Comparison of ENCODE assay signal across 13 cellular contexts in the genomic region with DNA sequence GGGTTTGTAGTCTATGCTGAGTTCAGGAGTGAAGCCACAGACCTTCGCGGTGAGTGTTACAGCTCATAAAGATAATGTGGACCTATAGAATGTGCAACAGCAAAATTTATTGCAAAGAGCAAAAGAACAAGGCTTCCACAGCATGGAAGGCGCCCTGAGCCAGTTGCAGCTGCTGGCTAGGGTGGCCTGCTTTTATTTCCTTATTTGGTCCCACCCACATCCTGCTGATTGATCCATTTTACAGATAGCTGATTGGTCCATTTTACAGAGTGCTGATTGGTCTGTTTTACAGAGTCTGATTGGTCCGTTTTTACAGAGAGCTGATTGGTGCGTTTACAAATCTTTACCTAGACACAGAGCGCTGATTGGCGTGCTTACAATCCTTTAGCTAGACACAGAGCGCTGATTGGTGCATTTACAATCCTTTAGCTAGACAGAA. TPM values are rescaled to one million over a fixed set of nuclear protein-coding genes. Genes with fewer than 3 reads are reported as not detected.
DNase-seq lines count a peak whose midpoint lies in the region; ATAC-seq and TF ChIP-seq lines count a peak whose summit lies in the region.
"Had no signal": no experiment of that assay in that cellular context is flagged by ENCODE, and none has a peak within 500 bp of the region (broad histone marks: within the 10 kb centered on the region; RNA-seq: fewer than 3 reads in every experiment).

No MANE protein-coding gene starts in this region.

- no peaks in the 10 kb centered on the region for H3K9me3 ChIP-seq in uterus

- no peaks in the 10 kb centered on the region for H3K4me1 ChIP-seq in uterus

- H3K36me3 ChIP-seq in uterus = no peaks in the 10 kb centered on the region

- in situ Hi-C loops in ACHN (cut with HindIII; ENCODE audit: low pct_ligation_motif_present, low pct_unique_long_range_greater_than_20kb, low sequenced_read_pairs) = no loop called here

- no peak overlapping the region for H3K27ac ChIP-seq in uterus

- TF ChIP-seq POLR2A in erythroblast (IDR thresholded peaks at IDR 0.05; ENCODE audit: low read length) (no peak), uterus (IDR thresholded peaks at IDR 0.05) (no peak)

- ATAC-seq in GM19397 (IDR thresholded peaks at IDR 0.05; ENCODE audit: unreplicated experiment) (no peak), HG03342 (IDR thresholded peaks at IDR 0.05; ENCODE audit: unreplicated experiment) (no peak), HG03520 (IDR thresholded peaks at IDR 0.05; ENCODE audit: unreplicated experiment) (no peak)
- ATAC-seq: stimulated activated memory B cell treated with anti-CD40 and anti-IgM and Interleukin-4, amounts not matched to agents 10 μg/mL and 1 μg/mL and 100 μg/mL, for 72 hours had no signal

- intact Hi-C loops in uterus (cut with DNase I; ENCODE audit: low total_unique reads) = no loop called here

- no peak for TF ChIP-seq CTCF in uterus (IDR thresholded peaks at IDR 0.05)

- no peaks in the 10 kb centered on the region for H3K27me3 ChIP-seq in uterus

- no peak overlapping the region for H3K4me3 ChIP-seq in uterus

- DNase-seq in ACHN (peak; percentile 6), DMS53 treated with DMSO at 0.1 percent for 48 hours (lab: John Stamatoyannopoulos, UW; ENCODE audit: unreplicated experiment) (peak; percentile 6), OCI-M1 (lab: John Stamatoyannopoulos, UW) (peak; percentile 63), erythroblast (lab: John Stamatoyannopoulos, UW) (peak; percentile 31 to 53), uterus (no peak)
- DNase-seq: Calu3; effector CD8-positive, alpha-beta T cell; NCI-H1694; T-helper 9 cell had no signal

RNA-seq across cellular contexts. Expression of gene MIA, which starts 4.2 kb away (rescaled TPM):
- total RNA-seq in uterus = 1 to 10 TPM in 1 of 4 donors, not detected in 3; 2.8 TPM

RNA-seq across cellular contexts. Expression of gene RAB4B, which starts 6.9 kb away (rescaled TPM):
- 10 to 100 TPM in 3 of 4 donors, 1 to 10 TPM in 1; 7.4 to 26.3 (median 18.1) TPM for total RNA-seq in uterus

RNA-seq across cellular contexts. Expression of gene SNRPA, which starts 20.1 kb away (rescaled TPM):
- total RNA-seq in uterus = 10 to 100 TPM; 12.8 to 70.2 (median 19.0) TPM

RNA-seq across cellular contexts. Expression of gene ACTMAP, which starts 20.8 kb away (rescaled TPM):
- 1 to 10 TPM in 1 of 4 donors, under 1 TPM in 1, not detected in 2; 0.48 to 6.1 TPM for total RNA-seq in uterus

RNA-seq across cellular contexts. Expression of gene EGLN2, which starts 27.9 kb away (rescaled TPM):
- 100 to 1,000 TPM in 1 of 4 donors, 10 to 100 TPM in 3; 33.2 to 164 (median 78.1) TPM for total RNA-seq in uterus

Comparison
In these comparisons a context has a peak if more than half of its experiments do, and no peak if none do; other contexts are left out.
1. DNase-seq: peak in ACHN (single experiment), DMS53 treated with DMSO at 0.1 percent for 48 hours (single experiment), OCI-M1 (single experiment) and erythroblast (2 of 2); none in uterus (0 of 2).